ENCODE assay signal across 17 cellular contexts in the genomic region with DNA sequence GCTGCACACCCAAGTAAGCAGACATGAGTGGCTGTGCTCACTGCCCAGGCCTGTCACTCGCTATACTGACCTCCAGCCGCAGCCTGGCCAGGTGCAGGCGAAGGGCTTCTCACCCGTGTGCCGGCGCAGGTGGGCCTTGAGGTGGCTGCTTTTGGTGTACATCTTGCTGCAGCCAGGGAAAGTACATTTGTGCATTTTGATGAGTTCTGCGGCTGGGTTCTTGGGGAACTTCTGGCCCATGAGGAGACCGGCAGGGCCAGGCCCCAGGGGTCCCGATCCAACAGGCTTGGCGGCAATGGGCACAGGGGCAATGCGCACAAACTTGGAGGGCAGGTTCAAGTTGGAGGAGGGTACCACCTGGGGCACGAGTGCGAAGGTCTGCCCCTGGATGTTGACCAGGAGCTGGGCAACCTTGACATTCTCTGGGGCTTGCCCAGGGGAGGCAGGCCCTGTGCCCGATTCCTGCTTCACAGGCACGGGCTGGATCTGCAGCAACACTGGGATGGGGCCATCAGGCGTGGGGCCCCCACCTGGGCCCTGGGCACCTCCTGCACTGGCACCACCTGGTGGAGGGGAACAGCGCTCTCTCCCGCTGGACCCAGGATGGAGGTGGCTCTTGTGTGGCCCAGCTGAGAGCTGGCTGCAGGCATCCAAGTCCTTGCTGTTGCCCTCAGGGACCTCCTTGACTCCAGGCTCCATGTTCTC. TPM values are rescaled to one million over a fixed set of nuclear protein-coding genes. Genes with fewer than 3 reads are reported as not detected.
DNase-seq lines count a peak whose midpoint lies in the region; ATAC-seq and TF ChIP-seq lines count a peak whose summit lies in the region.
"Had no signal": no experiment of that assay in that cellular context is flagged by ENCODE, and none has a peak within 500 bp of the region (broad histone marks: within the 10 kb centered on the region; RNA-seq: fewer than 3 reads in every experiment).

No MANE protein-coding gene starts in this region.

- intact Hi-C loops in PC-3 (cut with micrococcal nuclease) (no loop called here), left ventricle myocardium inferior (cut with micrococcal nuclease) (loop anchor here (10.0 kb wide), 1 partner anchor 87 kb away; no protein-coding TSS in a partner anchor), gastrocnemius medialis (cut with DNase I; ENCODE audit: low total_unique reads) (loop anchor here (2.0 kb wide), 1 partner anchor 729 kb away; no protein-coding TSS in a partner anchor)

- H3K4me1 ChIP-seq in PC-3 (ENCODE audit: insufficient read depth, low read length): peaks cover 6% of the 10 kb centered on the region; the same call in 1 of the 2 replicates
- H3K4me1 ChIP-seq in left ventricle myocardium inferior: peaks cover 100% of the 10 kb centered on the region
- H3K4me1 ChIP-seq in gastrocnemius medialis: peaks cover 82 to 87% of the 10 kb centered on the region in 2 donors
- H3K4me1 ChIP-seq in Karpas-422 (ENCODE audit: low read length): no peaks in the 10 kb centered on the region

- no peaks in the 10 kb centered on the region for H4K20me1 ChIP-seq in PC-3 (ENCODE audit: low read length)
- H4K20me1 ChIP-seq in Karpas-422 (ENCODE audit: insufficient read depth, low read depth, low read length): no peaks in the 10 kb centered on the region

- no peak overlapping the region for H3K4me2 ChIP-seq in PC-3 (ENCODE audit: low read length)
- no peak overlapping the region for H3K4me2 ChIP-seq in Karpas-422 (ENCODE audit: low read depth, low read length, poor library complexity, severe bottlenecking)

- peaks cover 10% of the 10 kb centered on the region for H3K27me3 Mint-ChIP-seq in activated T-helper 17 cell treated with anti-CD3 and anti-CD28 coated beads, Interleukin-2, amount 50 U/mL, for 72 hours
- H3K27me3 Mint-ChIP-seq: progenitor cell of endocrine pancreas had no signal

- H3F3A ChIP-seq in PC-3 (ENCODE audit: low read length, unreplicated experiment): no peaks in the 10 kb centered on the region

- no peak for TF ChIP-seq POLR2A in gastrocnemius medialis (IDR thresholded peaks at IDR 0.05)

- no peak for DNase-seq in PC-3
- DNase-seq in left ventricle myocardium inferior: no peak
- DNase-seq in gastrocnemius medialis: peak; percentile 1 to 27
- DNase-seq in GM19238 (ENCODE audit: insufficient read length, low spot score): no peak
- no peak for DNase-seq in GM10248 (ENCODE audit: extremely low spot score)
- DNase-seq in Karpas-422: no peak
- DNase-seq: activated CD4-positive, alpha-beta T cell treated with anti-CD3 and anti-CD28 coated beads for 36 hours; activated T-cell treated with anti-CD3 and anti-CD28 coated beads, Interleukin-2, amount 50 U/mL, for 4 hours; CD4-positive, CD25-positive, alpha-beta regulatory T cell; EL; NCI-H1417; NCI-H446; T-helper 1 cell had no signal

- BruUV-seq in PC-3 (replicated peaks; lab: Mats Ljungman, UMichigan): no TSS peak

- no peak for ATAC-seq in PC-3
- ATAC-seq in gastrocnemius medialis: no peak
- ATAC-seq in activated T-helper 17 cell treated with anti-CD3 and anti-CD28 coated beads, Interleukin-2, amount 50 U/mL, for 72 hours (replicated peaks): no peak
- ATAC-seq: activated CD4-positive, alpha-beta T cell treated with anti-CD3 and anti-CD28 coated beads for 36 hours; activated T-cell treated with anti-CD3 and anti-CD28 coated beads, Interleukin-2, amount 50 U/mL, for 4 hours; Panc1 had no signal

- H3K9me3 ChIP-seq in PC-3 (ENCODE audit: low read length): no peaks in the 10 kb centered on the region
- no peaks in the 10 kb centered on the region for H3K9me3 ChIP-seq in left ventricle myocardium inferior (replicated peaks)
- no peaks in the 10 kb centered on the region for H3K9me3 ChIP-seq in gastrocnemius medialis
- no peaks in the 10 kb centered on the region for H3K9me3 ChIP-seq in Karpas-422 (ENCODE audit: low read length)

- CTCF ChIA-PET in PC-3 (lab: Charles Lee) (no interaction called here), GM10248 (lab: Yijun Ruan, JAX) (no interaction called here)

- H3K4me3 ChIP-seq in PC-3 (ENCODE audit: low read length) (no peak overlapping the region), left ventricle myocardium inferior (no peak overlapping the region), gastrocnemius medialis (peak overlapping the region in 2 of 4 donors; percentile 26 to 35), Karpas-422 (ENCODE audit: low read length) (no peak overlapping the region)

- H3K9me3 Mint-ChIP-seq in activated T-helper 17 cell treated with anti-CD3 and anti-CD28 coated beads, Interleukin-2, amount 50 U/mL, for 72 hours: no peaks in the 10 kb centered on the region
- H3K9me3 Mint-ChIP-seq: activated T-cell treated with anti-CD3 and anti-CD28 coated beads, Interleukin-2, amount 50 U/mL, for 4 hours had no signal

- no peaks in the 10 kb centered on the region for H3K36me3 ChIP-seq in PC-3 (ENCODE audit: low read depth, low read length)
- H3K36me3 ChIP-seq in left ventricle myocardium inferior: peaks cover 19% of the 10 kb centered on the region
- peaks cover 0 to 19% of the 10 kb centered on the region in 2 donors for H3K36me3 ChIP-seq in gastrocnemius medialis
- no peaks in the 10 kb centered on the region for H3K36me3 ChIP-seq in Karpas-422 (ENCODE audit: insufficient read depth, low read length)

- no peak overlapping the region for H2AFZ ChIP-seq in PC-3 (ENCODE audit: low read length)
- no peak overlapping the region for H2AFZ ChIP-seq in Karpas-422 (ENCODE audit: low read length)

- H3K36me3 Mint-ChIP-seq in activated T-helper 17 cell treated with anti-CD3 and anti-CD28 coated beads, Interleukin-2, amount 50 U/mL, for 72 hours (ENCODE audit: low read depth): no peaks in the 10 kb centered on the region
- H3K36me3 Mint-ChIP-seq: CD4-positive, CD25-positive, alpha-beta regulatory T cell had no signal

- no peak overlapping the region for H3K27ac ChIP-seq in PC-3 (ENCODE audit: low read length)
- peak overlapping the region; percentile 97 for H3K27ac ChIP-seq in left ventricle myocardium inferior (replicated peaks)
- H3K27ac ChIP-seq in gastrocnemius medialis: peak overlapping the region; percentile 91 to 99 (median 98)
- H3K27ac ChIP-seq in Karpas-422 (ENCODE audit: low read length): no peak overlapping the region

- no peak overlapping the region for H3K4me3 Mint-ChIP-seq in activated T-helper 17 cell treated with anti-CD3 and anti-CD28 coated beads, Interleukin-2, amount 50 U/mL, for 72 hours
- H3K4me3 Mint-ChIP-seq: activated CD4-positive, alpha-beta T cell treated with anti-CD3 and anti-CD28 coated beads for 36 hours; activated T-cell treated with anti-CD3 and anti-CD28 coated beads, Interleukin-2, amount 50 U/mL, for 4 hours had no signal

- H3K79me2 ChIP-seq in PC-3 (ENCODE audit: low read length) (no peaks in the 10 kb centered on the region), Karpas-422 (ENCODE audit: low read length) (no peaks in the 10 kb centered on the region)

- H3K9ac ChIP-seq in PC-3 (ENCODE audit: low read length) (no peak overlapping the region), Karpas-422 (ENCODE audit: low read length) (no peak overlapping the region)

- H3K27ac Mint-ChIP-seq in activated T-helper 17 cell treated with anti-CD3 and anti-CD28 coated beads, Interleukin-2, amount 50 U/mL, for 72 hours: no peak overlapping the region
- H3K27ac Mint-ChIP-seq: activated CD4-positive, alpha-beta T cell treated with anti-CD3 and anti-CD28 coated beads for 36 hours; CD4-positive, CD25-positive, alpha-beta regulatory T cell; progenitor cell of endocrine pancreas had no signal

- in situ Hi-C loops in gastrocnemius medialis (cut with MboI; ENCODE audit: low sequenced_read_pairs in 4 of 4): no loop called here

- H3K4me1 Mint-ChIP-seq in activated T-helper 17 cell treated with anti-CD3 and anti-CD28 coated beads, Interleukin-2, amount 50 U/mL, for 72 hours: peaks cover 5% of the 10 kb centered on the region

- POLR2A ChIA-PET in PC-3 (lab: Charles Lee; ENCODE audit: unreplicated experiment) (no interaction called here), GM10248 (lab: Yijun Ruan, JAX) (no interaction called here)

- 0 out of 3 replicates have a peak, but pooled peaks have one; percentile 20 for TF ChIP-seq CTCF in GM12872 (IDR thresholded peaks at IDR 0.05; ENCODE audit: insufficient read depth, low read depth, low read length)
- TF ChIP-seq CTCF in PC-3 (conservative IDR thresholded peaks at IDR 0.05; ENCODE audit: low read depth, low read length): 0 out of 2 replicates have a peak, but pooled peaks have one; percentile 20
- TF ChIP-seq CTCF in left ventricle myocardium inferior (IDR thresholded peaks at IDR 0.05; ENCODE audit: borderline replicate concordance): peak; percentile 13
- TF ChIP-seq CTCF in gastrocnemius medialis (IDR thresholded peaks at IDR 0.05 in 4 of 5, conservative IDR thresholded peaks at IDR 0.05 in 1 of 5): peak in 1 of 5 experiments; percentile 13
- no peak for TF ChIP-seq CTCF in GM10248 (IDR thresholded peaks at IDR 0.05; ENCODE audit: control extremely low read depth, extremely low read depth, low read depth, missing control alignments)

- H3K27me3 ChIP-seq in PC-3 (ENCODE audit: low read length) (peaks cover 16% of the 10 kb centered on the region), left ventricle myocardium inferior (ENCODE audit: low read depth) (no peaks in the 10 kb centered on the region), gastrocnemius medialis (no peaks in the 10 kb centered on the region), Karpas-422 (ENCODE audit: low read length) (no peaks in the 10 kb centered on the region)

- H3K9me2 ChIP-seq in PC-3 (replicated peaks; ENCODE audit: low read length) (no peaks in the 10 kb centered on the region), Karpas-422 (replicated peaks; ENCODE audit: insufficient read depth, low read length) (no peaks in the 10 kb centered on the region)

RNA-seq across cellular contexts. Expression of gene KLF15, which starts 5.3 kb away (rescaled TPM):
- total RNA-seq in PC-3 (2014; rRNA removed) (0.12 TPM in 1 of 2 replicates, not detected in the other), left ventricle myocardium inferior (44.6 TPM), gastrocnemius medialis (100 to 1,000 TPM in 2 of 4 donors, 10 to 100 TPM in 2; 75.1 to 157 (median 106) TPM)
- under 1 TPM in 1 of 2 donors, not detected in 1; 0.16 TPM for total RNA-seq in activated T-helper 17 cell treated with anti-CD3 and anti-CD28 coated beads, Interleukin-2, amount 50 U/mL, for 72 hours
- total RNA-seq in Karpas-422 (2014; rRNA removed; shearing (Covaris generic); ENCODE audit: low replicate concordance): not detected in 2 replicates
- total RNA-seq: CD4-positive, CD25-positive, alpha-beta regulatory T cell had no signal

RNA-seq across cellular contexts. Expression of gene CFAP100, which starts 42.8 kb away (rescaled TPM):
- total RNA-seq in PC-3 (2014; rRNA removed): not detected in 2 replicates
- total RNA-seq in left ventricle myocardium inferior: not detected
- not detected for total RNA-seq in gastrocnemius medialis
- total RNA-seq in activated T-helper 17 cell treated with anti-CD3 and anti-CD28 coated beads, Interleukin-2, amount 50 U/mL, for 72 hours: not detected
- total RNA-seq in Karpas-422 (2014; rRNA removed; shearing (Covaris generic); ENCODE audit: low replicate concordance): not detected in 2 replicates
- total RNA-seq: activated CD4-positive, alpha-beta T cell treated with anti-CD3 and anti-CD28 coated beads for 36 hours; activated T-cell treated with anti-CD3 and anti-CD28 coated beads, Interleukin-2, amount 50 U/mL, for 4 hours; CD4-positive, CD25-positive, alpha-beta regulatory T cell had no signal

Comparison
In these comparisons a context has a peak if more than half of its experiments do, and no peak if none do; other contexts are left out.
1. DNase-seq: peak in gastrocnemius medialis (2 of 2); none in PC-3 (single experiment), left ventricle myocardium inferior (single experiment), GM19238 (single experiment), GM10248 (single experiment) and Karpas-422 (single experiment).
2. H3K27ac ChIP-seq: peak in left ventricle myocardium inferior (single experiment) and gastrocnemius medialis (4 of 4); none in PC-3 (single experiment) and Karpas-422 (single experiment).
3. RNA of gene KLF15, which starts 5.3 kb away (total RNA-seq): 75.1 to 157 TPM in gastrocnemius medialis and 44.6 TPM in left ventricle myocardium inferior (single experiment); 0.16 TPM in activated T-helper 17 cell treated with anti-CD3 and anti-CD28 coated beads, Interleukin-2, amount 50 U/mL, for 72 hours, 0.12 TPM in PC-3 and not detected in Karpas-422; every median in the first group is over 10 times any median in the second.